11 cellular contexts compared by ENCODE assay signal in the genomic region with DNA sequence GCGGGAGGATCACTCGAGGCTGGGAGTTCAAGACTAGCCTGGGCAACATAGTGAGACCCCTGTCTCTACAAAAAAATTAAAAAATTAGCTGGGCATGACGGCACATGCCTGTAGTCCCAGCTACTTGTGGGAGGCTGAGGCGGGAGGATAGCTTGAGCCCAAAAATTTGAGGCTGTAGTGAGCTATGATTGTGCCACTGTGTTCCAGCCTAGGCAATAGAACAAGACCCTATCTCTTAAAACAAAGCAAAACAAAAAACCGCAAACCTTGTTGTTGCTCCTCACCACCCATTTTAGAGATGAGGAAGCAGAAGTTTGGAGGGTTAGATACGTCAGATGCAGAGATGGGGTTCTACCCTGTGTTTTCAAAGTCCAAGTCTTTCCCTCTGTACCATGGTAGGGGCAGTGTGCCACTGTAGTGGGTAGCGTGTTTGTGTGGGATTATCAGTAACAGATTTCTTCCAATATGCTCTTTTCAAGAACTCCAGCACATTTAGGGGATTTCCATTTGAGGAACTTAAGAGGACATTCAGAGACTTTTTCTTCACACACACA.
DNase-seq lines count a peak whose midpoint lies in the region; ATAC-seq, FAIRE-seq and TF ChIP-seq lines count a peak whose summit lies in the region.
"Had no signal": no experiment of that assay in that cellular context is flagged by ENCODE, and none has a peak within 500 bp of the region (broad histone marks: within the 10 kb centered on the region; RNA-seq: fewer than 3 reads in every experiment).

No MANE protein-coding gene starts in this region.

- CTCF ChIA-PET in activated CD4-positive, alpha-beta memory T cell treated with anti-CD3 and anti-CD28 coated beads for 36 hours (lab: Charles Lee) = no interaction called here

- peaks cover 15% of the 10 kb centered on the region for H3K36me3 ChIP-seq in CD4-positive, CD25-positive, alpha-beta regulatory T cell (ENCODE audit: control insufficient read depth, insufficient read depth, low read length)
- no peaks in the 10 kb centered on the region for H3K36me3 ChIP-seq in mucosa of descending colon (ENCODE audit: low read depth)
- H3K36me3 ChIP-seq in SJCRH30 = no peaks in the 10 kb centered on the region

- intact Hi-C loops in activated CD4-positive, alpha-beta memory T cell treated with anti-CD3 and anti-CD28 coated beads for 36 hours (cut with micrococcal nuclease) = no loop called here
- intact Hi-C loops in mucosa of descending colon (cut with DNase I, micrococcal nuclease) = no loop called here

- DNase-seq in CD4-positive, CD25-positive, alpha-beta regulatory T cell = peak in 1 of 3 donors; percentile 61
- no peak for DNase-seq in GM19239 (ENCODE audit: insufficient read length, low spot score)
- no peak for DNase-seq in activated CD4-positive, alpha-beta memory T cell treated with anti-CD3 and anti-CD28 coated beads for 36 hours
- no peak for DNase-seq in mucosa of descending colon
- no peak for DNase-seq in stimulated activated CD4-positive, alpha-beta T cell treated with anti-CD3 and anti-CD28 coated beads, Interleukin-2, amount 100 ng/mL, for 24 hours
- DNase-seq in SJCRH30 = no peak
- DNase-seq in AML-193 (lab: John Stamatoyannopoulos, UW) = no peak
- DNase-seq in NCI-H446 treated with DMSO at 0.1 percent for 48 hours (lab: John Stamatoyannopoulos, UW) = no peak
- DNase-seq: brain microvascular endothelial cell, islet precursor cell, NCI-H345 had no signal

- no peaks in the 10 kb centered on the region for H3K27me3 Mint-ChIP-seq in CD4-positive, CD25-positive, alpha-beta regulatory T cell
- H3K27me3 Mint-ChIP-seq in activated CD4-positive, alpha-beta memory T cell treated with anti-CD3 and anti-CD28 coated beads for 36 hours = no peaks in the 10 kb centered on the region

- H3K4me1 Mint-ChIP-seq in CD4-positive, CD25-positive, alpha-beta regulatory T cell = peaks cover 45 to 83% (median 66%) of the 10 kb centered on the region in 4 donors
- H3K4me1 Mint-ChIP-seq in activated CD4-positive, alpha-beta memory T cell treated with anti-CD3 and anti-CD28 coated beads for 36 hours (ENCODE audit: low read depth) = peaks cover 51% of the 10 kb centered on the region

- POLR2A ChIA-PET in activated CD4-positive, alpha-beta memory T cell treated with anti-CD3 and anti-CD28 coated beads for 36 hours (lab: Charles Lee) = no interaction called here

- H3K4me1 ChIP-seq in CD4-positive, CD25-positive, alpha-beta regulatory T cell (ENCODE audit: control insufficient read depth, insufficient read depth, low read length, poor library complexity, severe bottlenecking) = peaks cover 33% of the 10 kb centered on the region
- H3K4me1 ChIP-seq in mucosa of descending colon (ENCODE audit: low read depth) = no peaks in the 10 kb centered on the region
- H3K4me1 ChIP-seq in SJCRH30 = peaks cover 3% of the 10 kb centered on the region; the same call in 1 of the 2 replicates

- H3K27me3 ChIP-seq in CD4-positive, CD25-positive, alpha-beta regulatory T cell (ENCODE audit: control insufficient read depth, insufficient read depth, low read length) = no peaks in the 10 kb centered on the region
- no peaks in the 10 kb centered on the region for H3K27me3 ChIP-seq in SJCRH30
- H3K27me3 ChIP-seq: brain microvascular endothelial cell had no signal

- H3K4me3 Mint-ChIP-seq in CD4-positive, CD25-positive, alpha-beta regulatory T cell = peak overlapping the region in 3 of 4 donors; percentile 55 to 77 (median 76)
- H3K4me3 Mint-ChIP-seq in activated CD4-positive, alpha-beta memory T cell treated with anti-CD3 and anti-CD28 coated beads for 36 hours = no peak overlapping the region

- H3K36me3 Mint-ChIP-seq in CD4-positive, CD25-positive, alpha-beta regulatory T cell = peaks cover 48% of the 10 kb centered on the region
- peaks cover 31% of the 10 kb centered on the region for H3K36me3 Mint-ChIP-seq in activated CD4-positive, alpha-beta memory T cell treated with anti-CD3 and anti-CD28 coated beads for 36 hours

- ATAC-seq in CD4-positive, CD25-positive, alpha-beta regulatory T cell (ENCODE audit: low read depth in 2 of 2) = peak in 1 of 2 donors; percentile 31
- peak; percentile 50 for ATAC-seq in mucosa of descending colon

- TF ChIP-seq CTCF in mucosa of descending colon (IDR thresholded peaks at IDR 0.05) = no peak

- peak; percentile 87 for FAIRE-seq in GM19239 (lab: Jason Lieb, UNC)

- peaks cover 0 to 2% (median 0%) of the 10 kb centered on the region in 7 donors for H3K9me3 Mint-ChIP-seq in CD4-positive, CD25-positive, alpha-beta regulatory T cell
- H3K9me3 Mint-ChIP-seq in activated CD4-positive, alpha-beta memory T cell treated with anti-CD3 and anti-CD28 coated beads for 36 hours = peaks cover 12% of the 10 kb centered on the region

- H3K27ac Mint-ChIP-seq in CD4-positive, CD25-positive, alpha-beta regulatory T cell = peak overlapping the region; percentile 44 to 89 (median 51)
- H3K27ac Mint-ChIP-seq in activated CD4-positive, alpha-beta memory T cell treated with anti-CD3 and anti-CD28 coated beads for 36 hours = peak overlapping the region; percentile 15

- no peaks in the 10 kb centered on the region for H3K9me3 ChIP-seq in CD4-positive, CD25-positive, alpha-beta regulatory T cell (ENCODE audit: control insufficient read depth in 2 of 2, low read length in 2 of 2)
- H3K9me3 ChIP-seq in mucosa of descending colon = no peaks in the 10 kb centered on the region
- no peaks in the 10 kb centered on the region for H3K9me3 ChIP-seq in SJCRH30 (replicated peaks)

- H3K27ac ChIP-seq in CD4-positive, CD25-positive, alpha-beta regulatory T cell (ENCODE audit: insufficient read depth, low read length, poor library complexity, severe bottlenecking) = peak overlapping the region; percentile 48
- no peak overlapping the region for H3K27ac ChIP-seq in SJCRH30
- H3K27ac ChIP-seq: brain microvascular endothelial cell had no signal

- peak overlapping the region; percentile 49 for H3K4me3 ChIP-seq in CD4-positive, CD25-positive, alpha-beta regulatory T cell (ENCODE audit: low read depth, low read length)
- H3K4me3 ChIP-seq in mucosa of descending colon = no peak overlapping the region
- H3K4me3 ChIP-seq in SJCRH30 = no peak overlapping the region
